ENCODE assay signal across 20 cellular contexts in genomic region chr19:11059511-11060358, GRCh38. TPM values are rescaled to one million over a fixed set of nuclear protein-coding genes. Genes with fewer than 3 reads are reported as not detected.
DNase-seq lines count a peak whose midpoint lies in the region; ATAC-seq, FAIRE-seq and TF ChIP-seq lines count a peak whose summit lies in the region.
"Had no signal": no experiment of that assay in that cellular context is flagged by ENCODE, and none has a peak within 500 bp of the region (broad histone marks: within the 10 kb centered on the region; RNA-seq: fewer than 3 reads in every experiment).

No MANE protein-coding gene starts in this region.

- H3K4ac ChIP-seq in H9 (ENCODE audit: low read depth, low read length), result no peak overlapping the region

- no peak overlapping the region for H2BK12ac ChIP-seq in H9 (ENCODE audit: insufficient read length, low read depth, low read length)

- no peak for FAIRE-seq in K562 (lab: Jason Lieb, UNC)
- FAIRE-seq: A549, GM12892, GM19239, H1 had no signal

- no peak for TF ChIP-seq CTCF in HEK293 (tag by site-specific recombination; IDR thresholded peaks at IDR 0.05)
- no peak for TF ChIP-seq CTCF in K562 (IDR thresholded peaks at IDR 0.05 in 2 of 3, conservative IDR thresholded peaks at IDR 0.05 in 1 of 3; ENCODE audit: insufficient read depth in 2 of 3, low read depth in 1 of 3, low read length in 3 of 3)
- no peak for TF ChIP-seq CTCF in osteoblast (IDR thresholded peaks at IDR 0.05; ENCODE audit: extremely low read depth, low read depth, low read length)
- no peak for TF ChIP-seq CTCF in H9 (conservative IDR thresholded peaks at IDR 0.05)

- ATAC-seq in K562 (no peak), left colon (peak; percentile 4)
- ATAC-seq: A549 had no signal

- H3K36me3 ChIP-seq in HEK293 (ENCODE audit: control insufficient read depth in 2 of 2, insufficient read depth in 1 of 2, low read length in 2 of 2), result peaks cover 8 to 69% of the 10 kb centered on the region in 2 experiments; a peak in 2 of 3 replicates
- peaks cover 66% of the 10 kb centered on the region; the same call in 2 of the 3 replicates for H3K36me3 ChIP-seq in K562 (ENCODE audit: control insufficient read depth, insufficient read depth, low read length)
- peaks cover 40% of the 10 kb centered on the region for H3K36me3 ChIP-seq in osteoblast (ENCODE audit: insufficient read depth, low read length)

- H3K9me3 Mint-ChIP-seq in H9, result no peaks in the 10 kb centered on the region
- H3K9me3 Mint-ChIP-seq: CD4-positive, alpha-beta memory T cell had no signal

- TF ChIP-seq RAD21 in K562 (CRISPR knock-in tag; conservative IDR thresholded peaks at IDR 0.05 in 1 of 2, IDR thresholded peaks at IDR 0.05 in 1 of 2), result no peak

- no peak for TF ChIP-seq EP300 in K562 (IDR thresholded peaks at IDR 0.05; ENCODE audit: low read length)

- H3K9ac ChIP-seq in K562 (ENCODE audit: insufficient read depth in 1 of 2, low read depth in 2 of 2, low read length in 2 of 2) (no peak overlapping the region; a peak in 1 of 4 replicates), H9 (ENCODE audit: extremely low read depth, insufficient read length, low read length) (no peak overlapping the region)

- in situ Hi-C loops in K562 (cut with MboI) (no loop called here), G401 (cut with HindIII; ENCODE audit: low sequenced_read_pairs) (loop anchor here (5.0 kb wide), 1 partner anchor 32 kb away; no protein-coding TSS in a partner anchor)

- H2BK15ac ChIP-seq in H9 (ENCODE audit: low read depth, low read length), result no peak overlapping the region

- no peaks in the 10 kb centered on the region for H3K4me1 Mint-ChIP-seq in H9
- H3K4me1 Mint-ChIP-seq: CD4-positive, alpha-beta memory T cell had no signal

- no peak for DNase-seq in K562 (ENCODE audit: extremely low read depth in 1 of 4, low spot score in 3 of 4)
- DNase-seq in left colon, result no peak
- DNase-seq in osteoblast (ENCODE audit: insufficient read length, low spot score, missing footprints), result peak; percentile 59
- DNase-seq in H9, result no peak
- DNase-seq in head of caudate nucleus, result no peak
- no peak for DNase-seq in mucosa of gallbladder (ENCODE audit: low spot score)
- no peak for DNase-seq in G401 (ENCODE audit: low spot score)
- DNase-seq: BE2C; CD4-positive, alpha-beta memory T cell; DMS79; EL; GDM1; IMR-90; KG1 had no signal

- no peaks in the 10 kb centered on the region for H3K9me1 ChIP-seq in K562 (ENCODE audit: control insufficient read depth, insufficient read depth, low read length)

- H3K27ac ChIP-seq in HEK293 (ENCODE audit: extremely low read depth, low read depth, low read length) (no peak overlapping the region), K562 (ENCODE audit: extremely low read depth, low read depth, low read length) (no peak overlapping the region), osteoblast (ENCODE audit: low read depth, low read length) (no peak overlapping the region), H9 (ENCODE audit: insufficient read length, low read depth, low read length) (no peak overlapping the region)
- H3K27ac ChIP-seq: A549, C4-2B had no signal

- peak overlapping the region in 1 of 3 experiments; percentile 29; a peak in 1 of 7 replicates for H3K27ac Mint-ChIP-seq in H9

- H4K91ac ChIP-seq in H9 (ENCODE audit: insufficient read length, low read depth, low read length), result no peak overlapping the region

- H3T11ph ChIP-seq in H9 (ENCODE audit: low read length), result no peak overlapping the region

- H3K4me1 ChIP-seq in HEK293 (ENCODE audit: control insufficient read depth, insufficient read depth, low read length), result no peaks in the 10 kb centered on the region
- H3K4me1 ChIP-seq in K562 (replicated peaks in 1 of 2; ENCODE audit: control insufficient read depth in 2 of 2, insufficient read depth in 2 of 2, low read length in 2 of 2), result peaks cover 0 to 22% of the 10 kb centered on the region in 2 experiments; a peak in 4 of 5 replicates
- peaks cover 1% of the 10 kb centered on the region for H3K4me1 ChIP-seq in osteoblast (ENCODE audit: insufficient read depth, low read length)
- H3K4me1 ChIP-seq in H9 (ENCODE audit: insufficient read depth, low read length), result no peaks in the 10 kb centered on the region
- H3K4me1 ChIP-seq: BE2C had no signal

- no TSS peak for BruUV-seq in K562 (replicated peaks; lab: Mats Ljungman, UMichigan)

- H3K14ac ChIP-seq in H9 (ENCODE audit: insufficient read depth, low read length), result no peak overlapping the region; the same call in 1 of the 2 replicates

- TF ChIP-seq POLR2A in K562 (conservative IDR thresholded peaks at IDR 0.05), result no peak

- no peak overlapping the region for H2AFZ ChIP-seq in K562 (ENCODE audit: low read depth, low read length)
- H2AFZ ChIP-seq in osteoblast (ENCODE audit: low read length), result no peak overlapping the region
- no peak overlapping the region for H2AFZ ChIP-seq in H9 (ENCODE audit: low read length)

- H3K9me3 ChIP-seq in HEK293 (ENCODE audit: control insufficient read depth, insufficient read depth, low read depth, low read length) (no peaks in the 10 kb centered on the region), K562 (replicated peaks; ENCODE audit: control insufficient read depth, insufficient read depth, low read depth, low read length) (no peaks in the 10 kb centered on the region), osteoblast (ENCODE audit: low read depth, low read length) (no peaks in the 10 kb centered on the region), H9 (ENCODE audit: control insufficient read depth, low read depth, low read length) (no peaks in the 10 kb centered on the region)
- H3K9me3 ChIP-seq: A549, BE2C had no signal

- no peak overlapping the region for H3K4me3 Mint-ChIP-seq in H9
- H3K4me3 Mint-ChIP-seq: CD4-positive, alpha-beta memory T cell had no signal

- no peaks in the 10 kb centered on the region for H3K23me2 ChIP-seq in H9 (ENCODE audit: insufficient read length, low read depth, low read length, poor library complexity, severe bottlenecking)

- POLR2A ChIA-PET in HEK293 (lab: Yijun Ruan, JAX), result no interaction called here
- POLR2A ChIA-PET in K562 (lab: Yijun Ruan, JAX), result interaction anchor here (0.6 to 1.5 kb wide), 4 partner anchors 9 to 33 kb away, joined by 3 to 7 read pairs (median 4); no protein-coding TSS in a partner anchor

- H4K8ac ChIP-seq in H9 (replicated peaks; ENCODE audit: insufficient read length, low read depth, low read length), result no peak overlapping the region

- H3K79me2 ChIP-seq in K562 (ENCODE audit: control insufficient read depth, insufficient read depth, low read length) (no peaks in the 10 kb centered on the region), osteoblast (ENCODE audit: insufficient read depth, low read length) (no peaks in the 10 kb centered on the region), H9 (ENCODE audit: insufficient read depth, low read length) (no peaks in the 10 kb centered on the region)

- peaks cover 26 to 70% (median 65%) of the 10 kb centered on the region in 3 experiments for H3K36me3 Mint-ChIP-seq in H9 (ENCODE audit: insufficient read depth in 1 of 3, low read depth in 3 of 3)

- no peaks in the 10 kb centered on the region for H3K27me3 ChIP-seq in K562 (ENCODE audit: control insufficient read depth in 2 of 2, insufficient read depth in 2 of 2, low read length in 2 of 2)
- H3K27me3 ChIP-seq in osteoblast (ENCODE audit: insufficient read depth, low read length), result no peaks in the 10 kb centered on the region
- H3K27me3 ChIP-seq in H9 (ENCODE audit: insufficient read depth, low read length), result no peaks in the 10 kb centered on the region
- H3K27me3 ChIP-seq: BE2C had no signal

- H2AK5ac ChIP-seq in H9 (ENCODE audit: insufficient read length, low read length), result no peak overlapping the region

- H3K23ac ChIP-seq in H9 (ENCODE audit: insufficient read length, low read depth, low read length), result no peak overlapping the region

- H3K4me2 ChIP-seq in K562 (ENCODE audit: insufficient read depth, low read length), result no peak overlapping the region
- H3K4me2 ChIP-seq in osteoblast (ENCODE audit: insufficient read depth, low read length), result no peak overlapping the region
- H3K4me2 ChIP-seq in H9 (ENCODE audit: insufficient read depth, insufficient read length, low read length), result no peak overlapping the region
- H3K4me2 ChIP-seq: A549 had no signal

- CTCF ChIA-PET in HEK293 (lab: Yijun Ruan, JAX) (interaction anchor here (1.4 kb wide), 1 partner anchor 67 kb away, joined by 4 read pairs; no protein-coding TSS in a partner anchor), K562 (lab: Yijun Ruan, JAX; ENCODE audit: low intra/inter-chr PET ratio) (no interaction called here)

- no peak overlapping the region for H3K18ac ChIP-seq in H9 (ENCODE audit: insufficient read length, low read depth, low read length)

- no peak overlapping the region for H4K5ac ChIP-seq in H9 (ENCODE audit: insufficient read length, low read depth, low read length)

- intact Hi-C loops in K562 (cut with micrococcal nuclease), result no loop called here
- intact Hi-C loops in left colon (cut with DNase I, micrococcal nuclease), result no loop called here
- intact Hi-C loops in head of caudate nucleus (cut with DNase I), result no loop called here

- H3K79me1 ChIP-seq in H9 (ENCODE audit: insufficient read depth, low read depth, low read length, poor library complexity, severe bottlenecking), result no peaks in the 10 kb centered on the region

- H3K4me3 ChIP-seq in HEK293 (ENCODE audit: low read depth, low read length), result no peak overlapping the region
- no peak overlapping the region for H3K4me3 ChIP-seq in K562
- no peak overlapping the region for H3K4me3 ChIP-seq in osteoblast (ENCODE audit: insufficient read depth, low read length)
- H3K4me3 ChIP-seq: A549 had no signal

- 94% methylated on average over 26 of the region's 43 CpGs for WGBS in K562 (ENCODE audit: insufficient coverage, low coverage, missing lambda C conversion rate)
- no CpG with 5 or more reads among the region's 43 CpGs for WGBS in H9 (ENCODE audit: extremely low coverage, insufficient read length, low lambda C conversion rate)

- no peak overlapping the region for H3K56ac ChIP-seq in H9 (ENCODE audit: insufficient read length, low read depth, low read length)

- H2BK20ac ChIP-seq in H9 (ENCODE audit: low read depth, low read length, poor library complexity, severe bottlenecking), result no peak overlapping the region

- H2BK5ac ChIP-seq in H9 (ENCODE audit: insufficient read length, low read length), result no peak overlapping the region

- no peak overlapping the region for H2BK120ac ChIP-seq in H9 (ENCODE audit: low read depth, low read length, poor library complexity, severe bottlenecking)

- H4K20me1 ChIP-seq in K562 (replicated peaks; ENCODE audit: control insufficient read depth, insufficient read depth, low read length) (no peaks in the 10 kb centered on the region; the same call in 1 of the 2 replicates), osteoblast (ENCODE audit: insufficient read depth, low read length) (no peaks in the 10 kb centered on the region), H9 (ENCODE audit: control insufficient read depth, insufficient read depth, insufficient read length) (no peaks in the 10 kb centered on the region)

- H3K27me3 Mint-ChIP-seq in H9 (ENCODE audit: low read depth), result no peaks in the 10 kb centered on the region
- H3K27me3 Mint-ChIP-seq: CD4-positive, alpha-beta memory T cell had no signal

RNA-seq across cellular contexts. Expression of gene LDLR, which starts 29.5 kb away (rescaled TPM):
- 854 and 2,497 TPM in 2 replicates for total RNA-seq in K562 (2011; cell fraction: chromatin; rRNA removed; ENCODE audit: low replicate concordance)
- total RNA-seq in K562 (2011; cell fraction: nucleolus; rRNA removed), result 1,644 and 1,749 TPM in 2 replicates
- total RNA-seq in K562 (2011; cell fraction: nucleoplasm; rRNA removed), result 955 and 1,119 TPM in 2 replicates
- total RNA-seq in K562 (2014; rRNA removed), result 84.9 and 95.7 TPM in 2 replicates
- 47.0 and 56.0 TPM in 2 replicates for total RNA-seq in K562 (2014; rRNA removed; fragmentation: Illumina TruSeq; extraction: Trizol)
- total RNA-seq in K562 (2015; rRNA removed; fragmentation: Illumina TruSeq; extraction: Trizol), result 76.0 and 82.3 TPM in 2 replicates
- total RNA-seq in K562 (2021), result 114 and 121 TPM in 2 replicates
- 75.7 and 124 TPM in 2 replicates for polyA plus RNA-seq in K562 (2011; rRNA removed)
- 68.3 and 70.8 TPM in 2 replicates for polyA plus RNA-seq in K562 (2011; cell fraction: cytosol; rRNA removed)
- 163 and 213 TPM in 2 replicates for polyA plus RNA-seq in K562 (2011; cell fraction: nucleus; rRNA removed)
- polyA plus RNA-seq in K562 (2012), result 63.2 and 82.8 TPM in 2 replicates
- polyA plus RNA-seq in K562 (2014; fragmentation: Illumina TruSeq; extraction: Trizol), result 56.3 and 63.5 TPM in 2 replicates
- 10 to 100 TPM; 19.9 to 28.4 TPM for polyA plus RNA-seq in K562 (2014; fragmentation: Nextera tagmentation; extraction: Ambion mirVana)
- polyA plus RNA-seq in K562 (2014; rRNA removed), result 44.5 and 59.5 TPM in 2 replicates
- 187 and 204 TPM in 2 replicates for polyA minus RNA-seq in K562 (2011; rRNA and poly(A)+ RNA removed)
- 172 and 211 TPM in 2 replicates for polyA minus RNA-seq in K562 (2011; cell fraction: cytosol; rRNA and poly(A)+ RNA removed)
- polyA minus RNA-seq in K562 (2011; cell fraction: nucleus; rRNA and poly(A)+ RNA removed), result 282 and 354 TPM in 2 replicates
- 100 to 1,000 TPM; 122 to 224 TPM for total RNA-seq in left colon
- 313 and 326 TPM in 2 replicates for total RNA-seq in osteoblast
- 81.3 and 92.7 TPM in 2 replicates for total RNA-seq in H9 (2021)
- 190 TPM for total RNA-seq in mucosa of gallbladder
- total RNA-seq in G401 (2014; rRNA removed; shearing (Covaris generic)), result 38.2 and 47.4 TPM in 2 replicates
